8 cellular contexts compared by ENCODE assay signal in the genomic region with DNA sequence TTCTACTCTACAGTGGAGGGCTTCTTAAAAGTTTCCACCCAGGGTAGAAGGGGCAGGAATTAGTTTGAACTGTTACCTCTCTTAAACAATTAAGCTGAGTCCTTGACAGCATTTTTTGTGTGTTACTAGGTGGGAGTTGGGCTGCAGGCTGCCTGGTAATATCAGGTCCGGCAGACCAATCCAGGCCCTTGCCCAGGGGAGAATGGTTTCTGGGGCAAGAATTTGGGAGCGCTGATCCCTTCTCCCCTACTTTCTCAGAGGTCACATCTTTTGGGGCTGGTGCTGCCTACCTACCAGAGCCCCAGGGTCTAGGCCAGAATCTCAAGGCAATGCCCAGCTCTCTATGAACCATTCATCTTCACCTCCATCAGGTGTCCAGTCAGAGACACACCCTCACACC. TPM values are rescaled to one million over a fixed set of nuclear protein-coding genes. Genes with fewer than 3 reads are reported as not detected.
DNase-seq lines count a peak whose midpoint lies in the region; FAIRE-seq and TF ChIP-seq lines count a peak whose summit lies in the region.

No MANE protein-coding gene starts in this region.

- FAIRE-seq in bronchial epithelial cell (lab: Jason Lieb, UNC), result no peak

- H3K27me3 ChIP-seq in ACC112 (ENCODE audit: insufficient read depth, low read length) (no peaks in the 10 kb centered on the region), HUES64 (ENCODE audit: insufficient read depth, low read length) (no peaks in the 10 kb centered on the region), bronchial epithelial cell (ENCODE audit: control insufficient read depth, insufficient read depth, low read length) (no peaks in the 10 kb centered on the region), mucosa of rectum (ENCODE audit: control insufficient read depth in 2 of 2, insufficient read depth in 2 of 2, low read length in 2 of 2) (no peaks in the 10 kb centered on the region)

- peak overlapping the region; percentile 85 for H3K27ac ChIP-seq in ACC112 (ENCODE audit: low read depth, low read length)
- no peak overlapping the region for H3K27ac ChIP-seq in HUES64 (ENCODE audit: low read depth, low read length)
- peak overlapping the region in 1 of 2 donors; percentile 87 for H3K27ac ChIP-seq in mucosa of rectum (ENCODE audit: low read depth in 2 of 2, low read length in 2 of 2)
- H3K27ac ChIP-seq in caudate nucleus (ENCODE audit: low read depth, low read length), result no peak overlapping the region

- no peak for DNase-seq in bronchial epithelial cell (ENCODE audit: low read depth)
- no peak for DNase-seq in cerebellum (ENCODE audit: low spot score)
- no peak for DNase-seq in NOMO-1 treated with dmso at 0.1 percent for 144 hours (lab: John Stamatoyannopoulos, UW; ENCODE audit: unreplicated experiment)
- DNase-seq in caudate nucleus (lab: John Stamatoyannopoulos, UW), result no peak
- DNase-seq in GM19240 (ENCODE audit: insufficient read length, low spot score), result no peak

- WGBS in HUES64, result 80% methylated on average over 2 of the region's 2 CpGs

- peaks cover 27% of the 10 kb centered on the region for H3K4me1 ChIP-seq in ACC112 (ENCODE audit: control insufficient read depth, insufficient read depth, low read length, unreplicated experiment)
- H3K4me1 ChIP-seq in HUES64 (ENCODE audit: insufficient read depth, low read length), result peaks cover 19% of the 10 kb centered on the region; the same call in 1 of the 2 replicates
- H3K4me1 ChIP-seq in mucosa of rectum (ENCODE audit: control insufficient read depth in 2 of 2, insufficient read depth in 2 of 2, low read length in 2 of 2), result peaks cover 14 to 16% of the 10 kb centered on the region in 2 donors

- H3K9ac ChIP-seq in HUES64 (ENCODE audit: low read depth, low read length), result peak overlapping the region; percentile 93
- peak overlapping the region; percentile 57 to 87 for H3K9ac ChIP-seq in mucosa of rectum (ENCODE audit: low read depth in 1 of 2, low read length in 2 of 2)

- H3K36me3 ChIP-seq in ACC112 (ENCODE audit: insufficient read depth, low read length), result peaks cover 21% of the 10 kb centered on the region; the same call in 1 of the 2 replicates
- H3K36me3 ChIP-seq in HUES64 (ENCODE audit: insufficient read depth, low read length), result peaks cover 22% of the 10 kb centered on the region
- peaks cover 16% of the 10 kb centered on the region for H3K36me3 ChIP-seq in bronchial epithelial cell (ENCODE audit: control insufficient read depth, insufficient read depth, low read length)
- H3K36me3 ChIP-seq in mucosa of rectum (ENCODE audit: control insufficient read depth in 2 of 2, insufficient read depth in 2 of 2, low read length in 2 of 2), result peaks cover 19% of the 10 kb centered on the region in 2 donors

- peaks cover 65% of the 10 kb centered on the region for H3K79me2 ChIP-seq in ACC112 (ENCODE audit: control insufficient read depth, insufficient read depth, low read length, unreplicated experiment)

- peak overlapping the region; percentile 94 for H3K4me3 ChIP-seq in ACC112 (ENCODE audit: low read depth, low read length)
- peak overlapping the region; percentile 96 for H3K4me3 ChIP-seq in HUES64 (ENCODE audit: low read length)
- peak overlapping the region; percentile 100 for H3K4me3 ChIP-seq in bronchial epithelial cell (ENCODE audit: low read depth, low read length)
- peak overlapping the region; percentile 75 to 98 for H3K4me3 ChIP-seq in mucosa of rectum (ENCODE audit: low read length in 2 of 2)

- no peak for TF ChIP-seq CTCF in bronchial epithelial cell (IDR thresholded peaks at IDR 0.05; ENCODE audit: insufficient read depth, low read length, severe bottlenecking)

- no peak overlapping the region for H2AFZ ChIP-seq in ACC112 (ENCODE audit: low read length, unreplicated experiment)

- no peaks in the 10 kb centered on the region for H3K9me3 ChIP-seq in HUES64 (ENCODE audit: insufficient read depth, low read depth, low read length)
- H3K9me3 ChIP-seq in mucosa of rectum (ENCODE audit: control insufficient read depth in 2 of 2, low read length in 2 of 2), result no peaks in the 10 kb centered on the region

RNA-seq across cellular contexts. Expression of a gene that starts 1.6 kb away (rescaled TPM):
- 50.2 TPM for polyA plus RNA-seq in HUES64 (2013, experiment 1 of 2)
- 43.7 TPM for polyA plus RNA-seq in HUES64 (2013, experiment 2 of 2)
- total RNA-seq in bronchial epithelial cell (7.8 and 10.0 TPM in 2 replicates), cerebellum (12.3 TPM)

RNA-seq across cellular contexts. Expression of a gene that starts 14.2 kb away (rescaled TPM):
- 63.6 TPM for polyA plus RNA-seq in HUES64 (2013, experiment 1 of 2)
- 69.2 TPM for polyA plus RNA-seq in HUES64 (2013, experiment 2 of 2)
- total RNA-seq in bronchial epithelial cell, result 30.0 and 37.3 TPM in 2 replicates
- total RNA-seq in cerebellum, result 73.6 TPM

RNA-seq across cellular contexts. Expression of a gene that starts 17.8 kb away (rescaled TPM):
- 144 TPM for polyA plus RNA-seq in HUES64 (2013, experiment 1 of 2)
- 134 TPM for polyA plus RNA-seq in HUES64 (2013, experiment 2 of 2)
- 56.3 and 56.6 TPM in 2 replicates for total RNA-seq in bronchial epithelial cell
- 25.6 TPM for total RNA-seq in cerebellum
